Comparison of ENCODE assay signal across 13 cellular contexts in the genomic region with DNA sequence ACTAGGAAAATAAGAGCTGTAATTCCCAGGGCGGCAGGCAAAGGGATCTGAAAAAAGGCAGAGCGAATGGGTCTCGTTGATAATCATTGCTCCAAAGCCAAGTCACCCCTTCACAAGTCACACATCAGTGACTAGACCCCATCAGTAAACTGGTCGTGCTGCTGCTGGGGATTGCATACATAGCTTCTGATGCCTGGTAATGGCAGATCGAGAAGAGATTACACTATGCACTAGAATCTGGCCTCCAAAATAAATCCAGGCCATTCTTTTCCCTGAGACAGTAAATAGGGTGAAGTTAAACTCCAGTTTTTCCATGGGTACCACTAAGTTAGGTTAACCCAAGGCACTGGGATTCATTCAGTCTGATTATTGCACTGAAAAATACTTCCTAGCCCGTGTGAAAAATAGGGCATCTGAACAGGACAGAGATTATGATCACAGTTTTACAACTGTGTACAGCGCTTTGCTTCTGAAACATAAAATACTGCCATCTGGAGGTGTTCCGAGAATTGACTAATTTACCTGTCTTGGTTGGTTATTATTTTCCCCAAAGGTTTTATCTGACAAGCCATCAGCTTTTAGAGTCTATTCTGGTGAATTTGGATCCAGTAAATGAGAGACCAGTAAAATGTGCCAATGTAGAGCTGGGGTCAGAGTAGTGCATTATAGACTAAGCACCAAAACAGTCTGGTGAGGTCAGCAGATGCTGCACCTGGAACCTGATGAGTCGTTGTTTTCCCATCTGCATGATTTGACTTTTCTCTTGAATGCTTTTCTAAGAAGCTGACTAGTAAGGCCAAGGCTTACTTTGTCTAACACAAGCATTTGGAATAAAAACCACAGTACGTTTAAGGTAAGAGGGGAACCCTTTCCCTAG.
A peak's percentile ranks its signal among the peaks of the same experiment; 100 is the strongest.
DNase-seq lines count a peak whose midpoint lies in the region; ATAC-seq, FAIRE-seq and TF ChIP-seq lines count a peak whose summit lies in the region.
"Had no signal": no experiment of that assay in that cellular context is flagged by ENCODE, and none has a peak within 500 bp of the region (broad histone marks: within the 10 kb centered on the region; RNA-seq: fewer than 3 reads in every experiment).

No MANE protein-coding gene starts in this region.

- H3K27me3 ChIP-seq in right atrium auricular region (no peaks in the 10 kb centered on the region), heart left ventricle (no peaks in the 10 kb centered on the region), endothelial cell of umbilical vein (ENCODE audit: control insufficient read depth in 2 of 2, insufficient read depth in 2 of 2, low read length in 2 of 2) (no peaks in the 10 kb centered on the region), thyroid gland (no peaks in the 10 kb centered on the region)
- H3K27me3 ChIP-seq: upper lobe of left lung had no signal

- H3K4me3 ChIP-seq in right atrium auricular region (no peak overlapping the region), heart left ventricle (no peak overlapping the region), endothelial cell of umbilical vein (replicated peaks in 1 of 3; ENCODE audit: insufficient read depth in 1 of 3, low read depth in 1 of 3, low read length in 3 of 3) (no peak overlapping the region), thyroid gland (replicated peaks in 1 of 3) (no peak overlapping the region)
- H3K4me3 ChIP-seq: K562, upper lobe of left lung had no signal

- H2AFZ ChIP-seq in endothelial cell of umbilical vein (ENCODE audit: low read depth, low read length): no peak overlapping the region

- WGBS in heart left ventricle, 4 donors: 79 to 82% (median 81%) methylated on average over 10 of the region's 10 CpGs
- 72 to 73% methylated on average over 10 of the region's 10 CpGs for WGBS in thyroid gland, 2 donors

- DNase-seq in right atrium auricular region (ENCODE audit: low spot score) (no peak), heart left ventricle (no peak), NCI-H345 treated with DMSO at 0.1 percent for 48 hours (lab: John Stamatoyannopoulos, UW; ENCODE audit: unreplicated experiment) (peak; percentile 1), endothelial cell of umbilical vein (ENCODE audit: low read depth, low spot score) (peak; percentile 86), thyroid gland (peak in 1 of 2 donors; percentile 27), left colon (no peak), NCI-H2081 (lab: John Stamatoyannopoulos, UW) (no peak), HuH-7.5 (ENCODE audit: low spot score) (no peak)
- DNase-seq: anterior cingulate cortex, Calu3, NCI-H748 treated with DMSO at 0.1 percent for 48 hours, upper lobe of left lung had no signal

- CTCF ChIA-PET in endothelial cell of umbilical vein (lab: Charles Lee): interaction anchor here (1.0 to 4.1 kb wide), 9 partner anchors 10 to 183 kb away, joined by 3 to 44 read pairs (median 6); no protein-coding TSS in a partner anchor

- ATAC-seq in heart left ventricle: no peak
- no peak for ATAC-seq in left colon
- ATAC-seq: K562 had no signal

- POLR2A ChIA-PET in endothelial cell of umbilical vein (lab: Charles Lee): no interaction called here

- TF ChIP-seq POLR2A in heart left ventricle (IDR thresholded peaks at IDR 0.05) (no peak), endothelial cell of umbilical vein (IDR thresholded peaks at IDR 0.05; ENCODE audit: low read depth, low read length) (no peak), thyroid gland (IDR thresholded peaks at IDR 0.05) (peak in 1 of 2 donors; percentile 45)

- no peaks in the 10 kb centered on the region for H3K9me1 ChIP-seq in endothelial cell of umbilical vein (replicated peaks; ENCODE audit: control insufficient read depth, extremely low read depth, insufficient read depth, low read length)

- H3K4me2 ChIP-seq in endothelial cell of umbilical vein (ENCODE audit: insufficient read depth, low read length): no peak overlapping the region

- no peaks in the 10 kb centered on the region for H3K79me2 ChIP-seq in endothelial cell of umbilical vein (ENCODE audit: control insufficient read depth, insufficient read depth, low read length)

- dilution Hi-C loops in endothelial cell of umbilical vein (cut with MboI; ENCODE audit: extremely low pct_ligation_motif_present, low sequenced_read_pairs): no loop called here

- TSS peak; percentile 24 for BruUV-seq in endothelial cell of umbilical vein (replicated peaks; lab: Mats Ljungman, UMichigan)

- peaks cover 0 to 5% of the 10 kb centered on the region in 2 donors for H3K9me3 ChIP-seq in right atrium auricular region
- H3K9me3 ChIP-seq in heart left ventricle: no peaks in the 10 kb centered on the region
- no peaks in the 10 kb centered on the region for H3K9me3 ChIP-seq in endothelial cell of umbilical vein (replicated peaks; ENCODE audit: control insufficient read depth, insufficient read depth, low read length)
- no peaks in the 10 kb centered on the region for H3K9me3 ChIP-seq in thyroid gland
- H3K9me3 ChIP-seq: upper lobe of left lung had no signal

- H4K20me1 ChIP-seq in endothelial cell of umbilical vein (replicated peaks; ENCODE audit: control insufficient read depth, extremely low read depth, insufficient read depth, low read length): no peaks in the 10 kb centered on the region

- H3K4me1 ChIP-seq in right atrium auricular region (peaks cover 0 to 74% of the 10 kb centered on the region in 2 donors), heart left ventricle (peaks cover 9 to 92% (median 57%) of the 10 kb centered on the region in 12 donors), endothelial cell of umbilical vein (ENCODE audit: control insufficient read depth, extremely low read depth, insufficient read depth, low read length) (peaks cover 25% of the 10 kb centered on the region), thyroid gland (peaks cover 70 to 75% of the 10 kb centered on the region in 2 donors)

- peak overlapping the region; percentile 59 to 87 for H3K27ac ChIP-seq in right atrium auricular region
- peak overlapping the region in 4 of 12 donors; percentile 5 to 80 (median 21) for H3K27ac ChIP-seq in heart left ventricle
- peak overlapping the region; percentile 19 for H3K27ac ChIP-seq in endothelial cell of umbilical vein (ENCODE audit: insufficient read depth, low read depth, low read length)
- H3K27ac ChIP-seq in thyroid gland: peak overlapping the region; percentile 78 to 100 (median 97)
- H3K27ac ChIP-seq: upper lobe of left lung had no signal

- intact Hi-C loops in heart left ventricle (cut with DNase I) (loop anchor here in 1 of 10 donors (10.0 kb wide), 1 partner anchor 148 kb away; no protein-coding TSS in a partner anchor), endothelial cell of umbilical vein (cut with micrococcal nuclease) (loop anchor here (1.0 kb wide), 1 partner anchor 18 kb away; no protein-coding TSS in a partner anchor), thyroid gland (cut with DNase I) (no loop called here), left colon (cut with DNase I, micrococcal nuclease) (no loop called here)

- no peak overlapping the region for H3K9ac ChIP-seq in endothelial cell of umbilical vein (replicated peaks; ENCODE audit: extremely low read depth, insufficient read depth, low read length)

- TF ChIP-seq CTCF in right atrium auricular region (IDR thresholded peaks at IDR 0.05) (no peak), heart left ventricle (IDR thresholded peaks at IDR 0.05) (no peak), endothelial cell of umbilical vein (IDR thresholded peaks at IDR 0.05; ENCODE audit: extremely low read depth in 1 of 2, insufficient read depth in 1 of 2, low read depth in 1 of 2, low read length in 2 of 2) (no peak), thyroid gland (IDR thresholded peaks at IDR 0.05) (peak in 2 of 6 experiments; percentile 6 to 29)

- peak; percentile 79 for FAIRE-seq in endothelial cell of umbilical vein (lab: Jason Lieb, UNC)
- FAIRE-seq: K562 had no signal

- H3K36me3 ChIP-seq in right atrium auricular region (peaks cover 72% of the 10 kb centered on the region), heart left ventricle (peaks cover 0 to 74% (median 43%) of the 10 kb centered on the region in 9 donors), endothelial cell of umbilical vein (ENCODE audit: control insufficient read depth in 2 of 2, extremely low read depth in 1 of 2, insufficient read depth in 2 of 2, low read length in 2 of 2) (peaks cover 0 to 29% of the 10 kb centered on the region in 2 experiments), thyroid gland (peaks cover 8 to 11% of the 10 kb centered on the region in 2 donors)

TF ChIP-seq in endothelial cell of umbilical vein, 7 proteins besides CTCF, POLR2A, EP300 and RAD21:
- TF ChIP-seq MYC (IDR thresholded peaks at IDR 0.05; ENCODE audit: low read depth, low read length): no peak
- peak; percentile 38 for TF ChIP-seq FOS (IDR thresholded peaks at IDR 0.05; ENCODE audit: borderline replicate concordance, insufficient read depth, low read length)
- TF ChIP-seq JUN (IDR thresholded peaks at IDR 0.05; ENCODE audit: borderline replicate concordance, insufficient read depth, insufficient read length, low read depth): peak; percentile 49
- no peak for TF ChIP-seq GATA2 (IDR thresholded peaks at IDR 0.05; ENCODE audit: insufficient read depth, insufficient read length, low read depth, low read length)
- TF ChIP-seq, protein P1, sequence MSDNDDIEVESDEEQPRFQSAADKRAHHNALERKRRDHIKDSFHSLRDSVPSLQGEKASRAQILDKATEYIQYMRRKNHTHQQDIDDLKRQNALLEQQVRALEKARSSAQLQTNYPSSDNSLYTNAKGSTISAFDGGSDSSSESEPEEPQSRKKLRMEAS (IDR thresholded peaks at IDR 0.05; ENCODE audit: insufficient read depth, insufficient read length): no peak
- no peak for TF ChIP-seq POLR2AphosphoS5 (IDR thresholded peaks at IDR 0.05; ENCODE audit: insufficient read depth, low read depth, low read length)
- TF ChIP-seq EZH2 (IDR thresholded peaks at IDR 0.05; ENCODE audit: borderline replicate concordance, low read depth, low read length, severe bottlenecking): no peak

Comparison
In these comparisons a context has a peak if more than half of its experiments do, and no peak if none do; other contexts are left out.
1. DNase-seq: peak in NCI-H345 treated with DMSO at 0.1 percent for 48 hours (single experiment) and endothelial cell of umbilical vein (single experiment); none in right atrium auricular region (single experiment), heart left ventricle (0 of 5), left colon (0 of 2), NCI-H2081 (0 of 2) and HuH-7.5 (single experiment).